Comparison of ENCODE assay signal across 8 cellular contexts in the genomic region with DNA sequence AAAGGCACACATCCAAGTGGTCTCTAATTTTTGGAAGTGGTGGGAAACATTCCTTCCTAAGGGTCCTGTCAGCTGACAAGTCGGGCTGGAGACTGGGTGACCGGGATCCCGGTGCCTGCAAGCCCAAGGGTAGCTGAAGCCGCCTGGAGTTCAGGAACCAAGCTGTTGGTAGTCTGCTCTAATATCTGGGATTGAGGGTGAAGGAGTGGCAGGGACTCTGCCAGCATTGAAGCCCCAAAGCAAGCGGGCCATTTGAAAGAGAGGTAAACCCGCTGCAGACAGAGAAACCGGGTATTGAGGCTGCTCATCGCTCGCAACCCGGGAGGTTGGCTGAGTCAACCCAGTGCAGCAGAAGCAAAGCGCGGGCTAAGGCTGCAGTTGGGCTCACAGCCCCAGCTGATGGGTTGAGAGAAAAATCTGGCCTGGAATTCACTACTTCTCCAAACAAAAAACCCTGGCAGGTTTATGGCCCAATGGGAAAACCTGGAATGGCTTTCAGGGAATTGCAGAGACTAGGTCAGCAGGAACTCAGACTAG. TPM values are rescaled to one million over a fixed set of nuclear protein-coding genes. Genes with fewer than 3 reads are reported as not detected.
DNase-seq lines count a peak whose midpoint lies in the region; ATAC-seq and TF ChIP-seq lines count a peak whose summit lies in the region.

No MANE protein-coding gene starts in this region.

- H2AFZ ChIP-seq in GM23248 (peak overlapping the region; percentile 83), Karpas-422 (ENCODE audit: low read length) (no peak overlapping the region)

- in situ Hi-C loops in GM23248 (cut with MboI), result no loop called here

- TF ChIP-seq POLR2A in prostate gland (IDR thresholded peaks at IDR 0.05) (no peak), GM18505 (IDR thresholded peaks at IDR 0.05; ENCODE audit: borderline replicate concordance, extremely low read depth, insufficient read depth, insufficient read length) (no peak)

- H3K9me2 ChIP-seq in GM23248 (ENCODE audit: insufficient read depth) (no peaks in the 10 kb centered on the region), Karpas-422 (replicated peaks; ENCODE audit: insufficient read depth, low read length) (no peaks in the 10 kb centered on the region)

- ATAC-seq in left ventricle myocardium superior (peak; percentile 87), GM18505 (IDR thresholded peaks at IDR 0.05; ENCODE audit: unreplicated experiment) (no peak)

- H3K9ac ChIP-seq in GM23248, result peak overlapping the region; percentile 1; the same call in 1 of the 2 replicates
- no peak overlapping the region for H3K9ac ChIP-seq in Karpas-422 (ENCODE audit: low read length)

- POLR2A ChIA-PET in AG04450 (lab: Yijun Ruan, JAX), result interaction anchor here (1.7 kb wide), 2 partner anchors 22 to 24 kb away, joined by 4 to 5 read pairs; no protein-coding TSS in a partner anchor

- 1% methylated on average over 11 to 12 of the region's 12 CpGs for WGBS in GM23248 (ENCODE audit: low coverage in 1 of 2, low lambda C conversion rate in 2 of 2, missing lambda C conversion rate in 2 of 2), 2 experiments
- WGBS in prostate gland, result 1% methylated on average over 12 of the region's 12 CpGs

- H3K27ac ChIP-seq in AG04450 (ENCODE audit: low read depth, low read length) (no peak overlapping the region), GM23248 (no peak overlapping the region), prostate gland (no peak overlapping the region), Karpas-422 (ENCODE audit: low read length) (no peak overlapping the region)

- H3K4me1 ChIP-seq in GM23248 (ENCODE audit: insufficient read depth), result no peaks in the 10 kb centered on the region
- H3K4me1 ChIP-seq in prostate gland (replicated peaks), result no peaks in the 10 kb centered on the region
- H3K4me1 ChIP-seq in Karpas-422 (ENCODE audit: low read length), result no peaks in the 10 kb centered on the region

- H3K9me3 ChIP-seq in AG04450 (ENCODE audit: control insufficient read depth, insufficient read depth, low read length), result no peaks in the 10 kb centered on the region
- H3K9me3 ChIP-seq in GM23248 (ENCODE audit: low read depth), result no peaks in the 10 kb centered on the region
- H3K9me3 ChIP-seq in prostate gland, result no peaks in the 10 kb centered on the region
- H3K9me3 ChIP-seq in Karpas-422 (ENCODE audit: low read length), result no peaks in the 10 kb centered on the region

- DNase-seq in AG04450 (ENCODE audit: low read depth, low spot score) (peak; percentile 67), GM23248 (peak; percentile 93), NCI-H2227 (lab: John Stamatoyannopoulos, UW; ENCODE audit: unreplicated experiment) (peak; percentile 93), amniotic stem cell (lab: John Stamatoyannopoulos, UW) (peak; percentile 50), left ventricle myocardium superior (peak; percentile 57), prostate gland (ENCODE audit: low spot score) (peak; percentile 23), Karpas-422 (no peak)

- H4K20me1 ChIP-seq in GM23248 (ENCODE audit: insufficient read depth) (no peaks in the 10 kb centered on the region), Karpas-422 (ENCODE audit: insufficient read depth, low read depth, low read length) (no peaks in the 10 kb centered on the region)

- H3K27me3 ChIP-seq in AG04450 (ENCODE audit: control insufficient read depth, insufficient read depth, low read length) (peaks cover 14% of the 10 kb centered on the region), GM23248 (replicated peaks; ENCODE audit: insufficient read depth) (peaks cover 28% of the 10 kb centered on the region), prostate gland (replicated peaks; ENCODE audit: insufficient read depth) (no peaks in the 10 kb centered on the region), Karpas-422 (ENCODE audit: low read length) (no peaks in the 10 kb centered on the region)

- H3K36me3 ChIP-seq in GM23248 (ENCODE audit: low read depth), result no peaks in the 10 kb centered on the region
- H3K36me3 ChIP-seq in prostate gland, result no peaks in the 10 kb centered on the region
- no peaks in the 10 kb centered on the region for H3K36me3 ChIP-seq in Karpas-422 (ENCODE audit: insufficient read depth, low read length)

- TF ChIP-seq CTCF in AG04450 (IDR thresholded peaks at IDR 0.05; ENCODE audit: low read depth, low read length) (no peak), prostate gland (IDR thresholded peaks at IDR 0.05) (no peak)

- intact Hi-C loops in left ventricle myocardium superior (cut with micrococcal nuclease), result no loop called here
- intact Hi-C loops in prostate gland (cut with DNase I), result no loop called here

- CTCF ChIA-PET in AG04450 (lab: Charles Lee), result interaction anchor here (0.7 to 1.1 kb wide), 2 partner anchors 27 to 261 kb away, joined by 3 read pairs; no protein-coding TSS in a partner anchor

- H3K4me2 ChIP-seq in GM23248 (ENCODE audit: unreplicated experiment) (peak overlapping the region; percentile 77), Karpas-422 (ENCODE audit: low read depth, low read length, poor library complexity, severe bottlenecking) (no peak overlapping the region)

- H3F3A ChIP-seq in GM23248 (ENCODE audit: insufficient read depth), result no peaks in the 10 kb centered on the region

- H3K79me2 ChIP-seq in GM23248 (ENCODE audit: insufficient read depth) (no peaks in the 10 kb centered on the region), Karpas-422 (ENCODE audit: low read length) (no peaks in the 10 kb centered on the region)

- H3K4me3 ChIP-seq in AG04450 (ENCODE audit: low read depth, low read length) (peak overlapping the region; percentile 55), GM23248 (peak overlapping the region; percentile 65), prostate gland (no peak overlapping the region), Karpas-422 (ENCODE audit: low read length) (no peak overlapping the region)

RNA-seq across cellular contexts. Expression of a gene that starts 28.2 kb away (rescaled TPM):
- polyA plus RNA-seq in AG04450 (2011; rRNA removed) (33.3 and 43.4 TPM in 2 replicates), GM23248 (2016; fragmentation: Nextera tagmentation; extraction: Ambion mirVana) (37.8 and 38.7 TPM in 2 replicates)
- polyA minus RNA-seq in AG04450 (2011; rRNA and poly(A)+ RNA removed), result 19.1 and 38.4 TPM in 2 replicates
- total RNA-seq in GM23248 (2014; rRNA removed; shearing (Covaris generic)), result 44.6 and 72.2 TPM in 2 replicates
- total RNA-seq in left ventricle myocardium superior (53.3 TPM), prostate gland (10 to 100 TPM; 24.5 to 45.0 TPM)
- 12.9 and 42.0 TPM in 2 replicates for total RNA-seq in Karpas-422 (2014; rRNA removed; shearing (Covaris generic); ENCODE audit: low replicate concordance)

Comparison
In these comparisons a context has a peak if more than half of its experiments do, and no peak if none do; other contexts are left out.
1. H3K4me3 ChIP-seq: peak in AG04450 (single experiment) and GM23248 (single experiment); none in prostate gland (0 of 2) and Karpas-422 (single experiment).